1 cellular context compared by ENCODE assay signal in the genomic region with DNA sequence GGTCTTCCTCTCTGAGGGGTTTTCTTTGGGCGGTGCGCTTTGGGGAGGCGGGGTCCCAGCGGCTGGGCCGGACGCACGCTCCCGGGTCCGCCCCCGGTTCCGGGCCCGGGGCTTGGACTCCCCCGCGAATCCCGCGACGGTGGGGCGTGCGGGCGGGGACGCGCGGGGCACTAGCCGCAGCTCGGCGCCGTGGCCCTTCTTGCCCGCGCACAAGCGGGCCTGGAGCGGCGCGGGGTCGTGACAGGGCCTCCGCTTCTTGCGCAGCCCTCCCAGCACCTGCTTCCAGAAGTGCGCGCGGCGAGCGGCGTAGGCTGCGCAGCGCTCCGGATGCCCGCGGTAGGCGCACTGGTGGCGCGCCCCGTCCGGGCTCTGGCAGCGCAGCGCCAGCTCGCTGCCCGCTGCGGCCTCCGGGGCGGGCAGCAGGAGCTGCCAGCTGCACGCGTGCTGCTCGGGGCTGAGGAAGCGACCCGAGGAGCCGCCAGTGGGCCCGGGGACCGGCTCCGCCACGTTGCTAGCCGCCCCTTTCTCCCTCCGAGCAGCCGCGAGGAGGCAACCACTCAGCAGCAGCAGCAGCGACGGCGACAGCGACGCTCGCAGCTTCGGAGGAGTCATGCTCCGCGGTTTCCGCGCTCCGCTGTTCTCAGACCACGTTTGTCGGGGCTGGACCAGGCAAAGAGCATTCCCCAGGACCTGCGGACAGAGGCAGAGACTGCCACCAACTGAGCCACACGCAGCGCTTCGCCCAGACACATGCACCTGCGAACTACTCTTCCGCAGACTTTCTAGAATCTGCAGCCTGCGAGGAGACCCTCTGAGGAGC.
TF ChIP-seq lines count a peak whose summit lies in the region.

No MANE protein-coding gene starts in this region.

TF ChIP-seq in K562, 482 proteins besides CTCF, POLR2A, EP300 and RAD21 (continued from another document and continues in another):
- TF ChIP-seq ZBTB33 (CRISPR knock-in tag; IDR thresholded peaks at IDR 0.05) (peak; percentile 17; the same call in 1 of the 2 replicates), GABPA (tag; conservative IDR thresholded peaks at IDR 0.05; ENCODE audit: low read depth) (peak; percentile 45; the same call in 1 of the 2 replicates), LCOR (CRISPR knock-in tag; IDR thresholded peaks at IDR 0.05) (peak; percentile 45; the same call in 1 of the 2 replicates), ATF1 (CRISPR knock-in tag; IDR thresholded peaks at IDR 0.05) (no peak), ATF1 (tag; IDR thresholded peaks at IDR 0.05) (peak; percentile 50), CTBP1 (IDR thresholded peaks at IDR 0.05; ENCODE audit: borderline replicate concordance) (peak; percentile 84), CHD2 (IDR thresholded peaks at IDR 0.05; ENCODE audit: low read depth, low read length) (no peak), ZBTB12 (CRISPR knock-in tag; IDR thresholded peaks at IDR 0.05) (no peak), HCFC1 (IDR thresholded peaks at IDR 0.05; ENCODE audit: low read depth, low read length) (peak; percentile 55), PBX2 (CRISPR knock-in tag; IDR thresholded peaks at IDR 0.05; ENCODE audit: low read depth) (no peak), PBX2 (tag; conservative IDR thresholded peaks at IDR 0.05; ENCODE audit: low read depth) (no peak), SIN3B (IDR thresholded peaks at IDR 0.05; ENCODE audit: low read depth) (peak; percentile 66; the same call in 1 of the 2 replicates), HOXB6 (CRISPR knock-in tag; IDR thresholded peaks at IDR 0.05; ENCODE audit: borderline replicate concordance) (no peak), CREB1 (IDR thresholded peaks at IDR 0.05) (no peak), CREB1 (CRISPR knock-in tag; IDR thresholded peaks at IDR 0.05) (0 out of 2 replicates have a peak, but pooled peaks have one; percentile 51), CBX8 (IDR thresholded peaks at IDR 0.05; ENCODE audit: borderline replicate concordance, extremely low read depth, low read depth, low read length, poor library complexity, severe bottlenecking) (no peak), ZFP30 (CRISPR knock-in tag; IDR thresholded peaks at IDR 0.05; ENCODE audit: borderline replicate concordance) (no peak), KDM1A (IDR thresholded peaks at IDR 0.05) (no peak), ZBTB40 (IDR thresholded peaks at IDR 0.05) (no peak), ZBTB40 (CRISPR knock-in tag; IDR thresholded peaks at IDR 0.05) (no peak), BRCA1 (IDR thresholded peaks at IDR 0.05) (no peak), BRCA1 (CRISPR knock-in tag; IDR thresholded peaks at IDR 0.05) (no peak), MCM3 (IDR thresholded peaks at IDR 0.05) (no peak), C11orf30 (IDR thresholded peaks at IDR 0.05; ENCODE audit: low read depth) (peak; percentile 38), SRF (CRISPR knock-in tag; IDR thresholded peaks at IDR 0.05) (peak in 1 of 2 experiments; percentile 3; a peak in 1 of 4 replicates), ATF6 (CRISPR knock-in tag; IDR thresholded peaks at IDR 0.05) (peak; percentile 90; the same call in 1 of the 2 replicates), KLF10 (CRISPR knock-in tag; IDR thresholded peaks at IDR 0.05) (no peak), ZNF311 (CRISPR knock-in tag; IDR thresholded peaks at IDR 0.05) (no peak), ZKSCAN3 (CRISPR knock-in tag; IDR thresholded peaks at IDR 0.05) (peak; percentile 80; the same call in 1 of the 2 replicates), GABPB1 (CRISPR knock-in tag; IDR thresholded peaks at IDR 0.05) (peak; percentile 19; the same call in 1 of the 2 replicates), JUND (IDR thresholded peaks at IDR 0.05; ENCODE audit: borderline replicate concordance, low read depth, low read length) (peak; percentile 45; the same call in 1 of the 2 replicates), JUND (tag; IDR thresholded peaks at IDR 0.05; ENCODE audit: borderline replicate concordance, low read depth, low read length) (no peak)
- TF ChIP-seq, protein P1, sequence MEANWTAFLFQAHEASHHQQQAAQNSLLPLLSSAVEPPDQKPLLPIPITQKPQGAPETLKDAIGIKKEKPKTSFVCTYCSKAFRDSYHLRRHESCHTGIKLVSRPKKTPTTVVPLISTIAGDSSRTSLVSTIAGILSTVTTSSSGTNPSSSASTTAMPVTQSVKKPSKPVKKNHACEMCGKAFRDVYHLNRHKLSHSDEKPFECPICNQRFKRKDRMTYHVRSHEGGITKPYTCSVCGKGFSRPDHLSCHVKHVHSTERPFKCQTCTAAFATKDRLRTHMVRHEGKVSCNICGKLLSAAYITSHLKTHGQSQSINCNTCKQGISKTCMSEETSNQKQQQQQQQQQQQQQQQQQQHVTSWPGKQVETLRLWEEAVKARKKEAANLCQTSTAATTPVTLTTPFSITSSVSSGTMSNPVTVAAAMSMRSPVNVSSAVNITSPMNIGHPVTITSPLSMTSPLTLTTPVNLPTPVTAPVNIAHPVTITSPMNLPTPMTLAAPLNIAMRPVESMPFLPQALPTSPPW (CRISPR knock-in tag; IDR thresholded peaks at IDR 0.05), result peak; percentile 32; the same call in 1 of the 2 replicates
- TF ChIP-seq, protein P2, sequence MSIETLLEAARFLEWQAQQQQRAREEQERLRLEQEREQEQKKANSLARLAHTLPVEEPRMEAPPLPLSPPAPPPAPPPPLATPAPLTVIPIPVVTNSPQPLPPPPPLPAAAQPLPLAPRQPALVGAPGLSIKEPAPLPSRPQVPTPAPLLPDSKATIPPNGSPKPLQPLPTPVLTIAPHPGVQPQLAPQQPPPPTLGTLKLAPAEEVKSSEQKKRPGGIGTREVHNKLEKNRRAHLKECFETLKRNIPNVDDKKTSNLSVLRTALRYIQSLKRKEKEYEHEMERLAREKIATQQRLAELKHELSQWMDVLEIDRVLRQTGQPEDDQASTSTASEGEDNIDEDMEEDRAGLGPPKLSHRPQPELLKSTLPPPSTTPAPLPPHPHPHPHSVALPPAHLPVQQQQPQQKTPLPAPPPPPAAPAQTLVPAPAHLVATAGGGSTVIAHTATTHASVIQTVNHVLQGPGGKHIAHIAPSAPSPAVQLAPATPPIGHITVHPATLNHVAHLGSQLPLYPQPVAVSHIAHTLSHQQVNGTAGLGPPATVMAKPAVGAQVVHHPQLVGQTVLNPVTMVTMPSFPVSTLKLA (conservative IDR thresholded peaks at IDR 0.05), result peak; percentile 34 to 62; a peak in 2 of 4 replicates
- TF ChIP-seq, protein P3, sequence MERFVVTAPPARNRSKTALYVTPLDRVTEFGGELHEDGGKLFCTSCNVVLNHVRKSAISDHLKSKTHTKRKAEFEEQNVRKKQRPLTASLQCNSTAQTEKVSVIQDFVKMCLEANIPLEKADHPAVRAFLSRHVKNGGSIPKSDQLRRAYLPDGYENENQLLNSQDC (CRISPR knock-in tag; IDR thresholded peaks at IDR 0.05), result no peak
